ENCODE assay signal across 10 cellular contexts in the genomic region with DNA sequence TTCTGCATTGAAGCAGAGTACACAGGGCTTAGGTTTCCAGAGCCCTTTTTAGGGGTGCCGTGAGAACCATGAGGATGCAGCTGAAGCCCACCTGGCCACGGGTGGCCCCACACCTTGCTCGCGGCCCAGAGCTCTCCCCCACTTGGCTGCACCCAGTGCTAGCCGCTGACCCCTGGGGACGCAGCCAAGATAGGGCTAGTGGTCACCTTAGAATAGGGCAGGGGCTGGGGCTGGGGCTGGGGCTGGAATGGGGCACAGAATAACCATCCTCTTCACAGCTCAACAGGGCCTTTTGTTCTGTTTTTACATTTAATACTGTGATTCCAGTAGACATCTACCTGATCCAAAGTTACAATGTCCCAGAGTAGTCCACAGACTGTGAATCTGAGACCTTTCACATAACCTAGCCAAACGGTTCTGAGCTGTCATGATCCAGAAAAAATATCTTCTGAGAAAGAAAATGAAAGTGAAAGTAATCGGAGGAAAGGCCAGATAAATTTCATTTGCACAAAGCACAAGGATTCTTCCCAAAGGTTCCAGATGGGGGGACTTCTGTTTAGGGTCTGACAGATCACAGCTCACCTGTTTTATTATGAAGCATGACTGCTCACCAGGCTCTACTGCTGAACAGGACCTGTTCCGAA.
A peak's percentile ranks its signal among the peaks of the same experiment; 100 is the strongest.
DNase-seq lines count a peak whose midpoint lies in the region; TF ChIP-seq lines count a peak whose summit lies in the region.
"Had no signal": no experiment of that assay in that cellular context is flagged by ENCODE, and none has a peak within 500 bp of the region (broad histone marks: within the 10 kb centered on the region; RNA-seq: fewer than 3 reads in every experiment).

No MANE protein-coding gene starts in this region.

- no peaks in the 10 kb centered on the region for H3K36me3 ChIP-seq in esophagus squamous epithelium
- no peaks in the 10 kb centered on the region for H3K36me3 ChIP-seq in prostate gland
- H3K36me3 ChIP-seq in adrenal gland (replicated peaks in 1 of 2): no peaks in the 10 kb centered on the region

- H3K27me3 ChIP-seq in esophagus squamous epithelium (no peaks in the 10 kb centered on the region), prostate gland (replicated peaks; ENCODE audit: insufficient read depth) (no peaks in the 10 kb centered on the region), adrenal gland (no peaks in the 10 kb centered on the region)

- 68 to 69% methylated on average over 9 of the region's 9 CpGs for WGBS in esophagus squamous epithelium, 2 donors
- WGBS in prostate gland: 58% methylated on average over 7 of the region's 9 CpGs
- WGBS in adrenal gland, 4 donors: 47 to 80% (median 71%) methylated on average over 4 to 9 of the region's 9 CpGs

- DNase-seq in DMS53 (lab: John Stamatoyannopoulos, UW) (peak; percentile 62), NB4 (ENCODE audit: low read depth) (no peak), esophagus squamous epithelium (lab: John Stamatoyannopoulos, UW) (no peak), prostate gland (ENCODE audit: low spot score) (no peak), adrenal gland (no peak), NCI-H1048 (lab: John Stamatoyannopoulos, UW) (no peak), NCI-H146 treated with DMSO at 0.1 percent for 48 hours (lab: John Stamatoyannopoulos, UW; ENCODE audit: unreplicated experiment) (no peak)
- no peak for DNase-seq in central memory CD4-positive, alpha-beta T cell
- DNase-seq: activated gamma-delta T cell; stimulated activated CD4-positive, alpha-beta T cell treated with anti-CD3 and anti-CD28 coated beads, Interleukin-12 subunit alpha, Interleukin-12 subunit beta, amount 100 ng/mL, for 4 hours had no signal

- peaks cover 0 to 14% (median 0%) of the 10 kb centered on the region in 3 donors for H3K4me1 ChIP-seq in esophagus squamous epithelium
- H3K4me1 ChIP-seq in prostate gland (replicated peaks): no peaks in the 10 kb centered on the region
- no peaks in the 10 kb centered on the region for H3K4me1 ChIP-seq in adrenal gland (replicated peaks in 1 of 2)

- H3K9me3 ChIP-seq in esophagus squamous epithelium: no peaks in the 10 kb centered on the region
- H3K9me3 ChIP-seq in prostate gland: no peaks in the 10 kb centered on the region
- no peaks in the 10 kb centered on the region for H3K9me3 ChIP-seq in adrenal gland (replicated peaks in 1 of 3)

- H3K27ac ChIP-seq in esophagus squamous epithelium (no peak overlapping the region), prostate gland (peak overlapping the region; percentile 5 to 27), adrenal gland (no peak overlapping the region)

- TF ChIP-seq POLR2A in NB4 (IDR thresholded peaks at IDR 0.05; ENCODE audit: extremely low read depth, insufficient read length) (no peak), esophagus squamous epithelium (IDR thresholded peaks at IDR 0.05) (no peak), prostate gland (IDR thresholded peaks at IDR 0.05) (no peak), adrenal gland (IDR thresholded peaks at IDR 0.05) (no peak)

- TF ChIP-seq CTCF in NB4 (IDR thresholded peaks at IDR 0.05; ENCODE audit: low read depth, low read length) (no peak), esophagus squamous epithelium (IDR thresholded peaks at IDR 0.05) (no peak), prostate gland (IDR thresholded peaks at IDR 0.05) (no peak), adrenal gland (IDR thresholded peaks at IDR 0.05) (no peak)

- peak overlapping the region; percentile 17 for H3K4me3 ChIP-seq in NB4 (ENCODE audit: low read depth, low read length)
- peak overlapping the region in 3 of 4 donors; percentile 14 to 54 (median 28) for H3K4me3 ChIP-seq in esophagus squamous epithelium
- H3K4me3 ChIP-seq in prostate gland: peak overlapping the region in 1 of 2 donors; percentile 11
- peak overlapping the region in 1 of 4 donors; percentile 32 for H3K4me3 ChIP-seq in adrenal gland

- intact Hi-C loops in esophagus squamous epithelium (cut with DNase I) (no loop called here), prostate gland (cut with DNase I) (no loop called here), adrenal gland (cut with DNase I) (no loop called here)

Comparison
In these comparisons a context has a peak if more than half of its experiments do, and no peak if none do; other contexts are left out.
1. H3K27ac ChIP-seq: peak in prostate gland (2 of 2); none in esophagus squamous epithelium (0 of 4) and adrenal gland (0 of 5).